1 cellular context compared by ENCODE assay signal in genomic region chr1:68221001-68221970, GRCh38.
TF ChIP-seq lines count a peak whose summit lies in the region.

No MANE protein-coding gene starts in this region.

TF ChIP-seq in SK-N-SH treated with all-trans-retinoic acid at 6 μM for 48 hours, 23 proteins besides CTCF, POLR2A, EP300 and RAD21 (continued from another document):
- TF ChIP-seq POU6F1 (CRISPR knock-in tag; IDR thresholded peaks at IDR 0.05; ENCODE audit: borderline replicate concordance, low read depth) (no peak), ESRRG (CRISPR knock-in tag; IDR thresholded peaks at IDR 0.05) (no peak), CSDC2 (CRISPR knock-in tag; IDR thresholded peaks at IDR 0.05) (no peak), BACH2 (CRISPR knock-in tag; IDR thresholded peaks at IDR 0.05; ENCODE audit: borderline replicate concordance) (no peak), PATZ1 (CRISPR knock-in tag; IDR thresholded peaks at IDR 0.05; ENCODE audit: borderline replicate concordance) (no peak)
